ENCODE assay signal across 14 cellular contexts in genomic region chr7:23004247-23004520, GRCh38.
"Had no signal": no experiment of that assay in that cellular context is flagged by ENCODE, and none has a peak within 500 bp of the region (broad histone marks: within the 10 kb centered on the region; RNA-seq: fewer than 3 reads in every experiment).

No MANE protein-coding gene starts in this region.

- H3K27me3 Mint-ChIP-seq: activated CD8-positive, alpha-beta T cell treated with anti-CD3 and anti-CD28 coated beads for 36 hours; T-cell had no signal

- H3K9me3 Mint-ChIP-seq: activated CD8-positive, alpha-beta T cell treated with anti-CD3 and anti-CD28 coated beads for 36 hours; activated T-cell treated with anti-CD3 and anti-CD28 coated beads, Interleukin-2, amount 50 U/mL, for 72 hours; nephron; stimulated activated effector memory CD8-positive, alpha-beta T cell treated with anti-CD3 and anti-CD28 coated beads, Interleukin-12 subunit alpha, Interleukin-12 subunit beta, amount 100 ng/mL, for 72 hours; T-cell had no signal

- H3K36me3 ChIP-seq: cardiac muscle cell, esophagus squamous epithelium, left lung, tibial nerve had no signal

- H3K9me3 ChIP-seq: esophagus squamous epithelium, left lung, tibial nerve had no signal

- DNase-seq: activated CD4-positive, alpha-beta T cell treated with anti-CD3 and anti-CD28 coated beads for 4 hours; activated CD8-positive, alpha-beta memory T cell treated with anti-CD3 and anti-CD28 coated beads, Interleukin-2, amount 50 U/mL, for 4 hours; activated CD8-positive, alpha-beta T cell treated with anti-CD3 and anti-CD28 coated beads for 36 hours; activated T-cell treated with anti-CD3 and anti-CD28 coated beads, Interleukin-2, amount 50 U/mL, for 72 hours; esophagus squamous epithelium; left lung; T-cell; T1000 had no signal

- H3K27me3 ChIP-seq: cardiac muscle cell, esophagus squamous epithelium, left lung, tibial nerve had no signal

- H3K27ac Mint-ChIP-seq: activated CD8-positive, alpha-beta T cell treated with anti-CD3 and anti-CD28 coated beads for 36 hours; activated T-cell treated with anti-CD3 and anti-CD28 coated beads, Interleukin-2, amount 50 U/mL, for 72 hours; stimulated activated effector memory CD8-positive, alpha-beta T cell treated with anti-CD3 and anti-CD28 coated beads, Interleukin-12 subunit alpha, Interleukin-12 subunit beta, amount 100 ng/mL, for 72 hours; T-cell had no signal

- H3K4me3 ChIP-seq: cardiac muscle cell, esophagus squamous epithelium, left lung, skin epidermis, tibial nerve had no signal

- H3K27ac ChIP-seq: cardiac muscle cell, esophagus squamous epithelium, VCaP had no signal

- H3K4me3 Mint-ChIP-seq: activated CD8-positive, alpha-beta T cell treated with anti-CD3 and anti-CD28 coated beads for 36 hours; activated T-cell treated with anti-CD3 and anti-CD28 coated beads, Interleukin-2, amount 50 U/mL, for 72 hours; nephron; stimulated activated effector memory CD8-positive, alpha-beta T cell treated with anti-CD3 and anti-CD28 coated beads, Interleukin-12 subunit alpha, Interleukin-12 subunit beta, amount 100 ng/mL, for 72 hours; T-cell had no signal

- ATAC-seq: activated CD8-positive, alpha-beta T cell treated with anti-CD3 and anti-CD28 coated beads for 36 hours; activated T-cell treated with anti-CD3 and anti-CD28 coated beads, Interleukin-2, amount 50 U/mL, for 72 hours; left lung; stimulated activated effector memory CD8-positive, alpha-beta T cell treated with anti-CD3 and anti-CD28 coated beads, Interleukin-12 subunit alpha, Interleukin-12 subunit beta, amount 100 ng/mL, for 72 hours; T-cell had no signal
